ENCODE assay signal across 10 cellular contexts in genomic region chr11:67427364-67427859, GRCh38. TPM values are rescaled to one million over a fixed set of nuclear protein-coding genes. Genes with fewer than 3 reads are reported as not detected.
DNase-seq lines count a peak whose midpoint lies in the region; ATAC-seq and TF ChIP-seq lines count a peak whose summit lies in the region.
"Not testable (repeated sequence)": the region's sequence is repeated elsewhere in the genome, so short reads cannot be mapped to it uniquely, and the experiment has no call there.
"Had no signal": no experiment of that assay in that cellular context is flagged by ENCODE, and none has a peak within 500 bp of the region (broad histone marks: within the 10 kb centered on the region; RNA-seq: fewer than 3 reads in every experiment).

No MANE protein-coding gene starts in this region.

- not testable (repeated sequence) for H3K79me1 ChIP-seq in neuronal stem cell (ENCODE audit: low read depth, low read length)

- peak overlapping the region; percentile 58 for H3K4me2 ChIP-seq in neuronal stem cell (ENCODE audit: insufficient read depth, low read length, poor library complexity, severe bottlenecking)

- H3K4me3 ChIP-seq in BJ (ENCODE audit: low read depth, low read length) (peak overlapping the region; percentile 98), HUES48 (ENCODE audit: low read depth, low read length) (peak overlapping the region; percentile 89), ascending aorta (peak overlapping the region; percentile 75 to 94), epithelial cell of esophagus (ENCODE audit: low read length) (peak overlapping the region; percentile 99), neuronal stem cell (ENCODE audit: low read length in 2 of 2) (peak overlapping the region in 1 of 2 donors; percentile 88), stomach (peak overlapping the region; percentile 80 to 97 (median 90))

- TF ChIP-seq EP300 in stomach (IDR thresholded peaks at IDR 0.05) = not testable (repeated sequence)

- not testable (repeated sequence) for H2AK5ac ChIP-seq in neuronal stem cell (ENCODE audit: low read depth, low read length)

- peak overlapping the region; percentile 92 for H2AFZ ChIP-seq in neuronal stem cell (ENCODE audit: low read length)

- not testable (repeated sequence) for H3K9me3 ChIP-seq in HUES48 (ENCODE audit: control insufficient read depth, insufficient read depth, low read length); T-helper 17 cell (ENCODE audit: control insufficient read depth, low read length, poor library complexity, severe bottlenecking); ascending aorta; neuronal stem cell (replicated peaks in 1 of 2; ENCODE audit: control insufficient read depth in 2 of 2, insufficient read depth in 1 of 2, low read depth in 1 of 2, low read length in 2 of 2); stomach

- H3K27ac Mint-ChIP-seq in T-helper 17 cell = peak overlapping the region; percentile 96

- intact Hi-C loops in ascending aorta (cut with DNase I) = loop anchor here (5.0 kb wide), 1 partner anchor 35 kb away; the partner anchor contains the start of gene RAD9A
- intact Hi-C loops in left colon (cut with DNase I, micrococcal nuclease); stomach (cut with DNase I; ENCODE audit: low total_unique reads): not testable (repeated sequence)

- not testable (repeated sequence) for H2BK120ac ChIP-seq in neuronal stem cell (ENCODE audit: low read depth, low read length)

- H3K9ac ChIP-seq in HUES48 (ENCODE audit: low read depth, low read length) = peak overlapping the region; percentile 12; the same call in 1 of the 2 replicates
- not testable (repeated sequence) for H3K9ac ChIP-seq in neuronal stem cell (ENCODE audit: low read depth, low read length, poor library complexity)

- H3K4me1 Mint-ChIP-seq in T-helper 17 cell = peaks cover 31% of the 10 kb centered on the region

- H3K27me3 ChIP-seq in BJ (ENCODE audit: control insufficient read depth, insufficient read depth, low read length); HUES48 (ENCODE audit: control insufficient read depth, insufficient read depth, low read length); ascending aorta; neuronal stem cell (ENCODE audit: control insufficient read depth in 3 of 3, insufficient read depth in 3 of 3, low read depth in 1 of 3, low read length in 3 of 3); stomach: not testable (repeated sequence)

- H2BK5ac ChIP-seq in neuronal stem cell (ENCODE audit: low read length) = not testable (repeated sequence)

- not testable (repeated sequence) for H3K27me3 Mint-ChIP-seq in T-helper 17 cell

- H3K4ac ChIP-seq in neuronal stem cell (ENCODE audit: low read length) = not testable (repeated sequence)

- CTCF ChIA-PET in BJ (lab: Yijun Ruan, JAX) = interaction anchor here (0.7 to 1.8 kb wide), 2 partner anchors 15 to 26 kb away, joined by 3 to 4 read pairs; partner anchors contain the start of genes CORO1B and PPP1CA

- TF ChIP-seq CTCF in BJ (IDR thresholded peaks at IDR 0.05; ENCODE audit: insufficient read depth, low read depth, low read length); ascending aorta (IDR thresholded peaks at IDR 0.05); epithelial cell of esophagus (IDR thresholded peaks at IDR 0.05; ENCODE audit: insufficient read depth, low read depth, low read length, missing control alignments); stomach (IDR thresholded peaks at IDR 0.05): not testable (repeated sequence)

- peak overlapping the region; percentile 48 for H3K23ac ChIP-seq in neuronal stem cell (ENCODE audit: low read depth, low read length, poor library complexity)

- not testable (repeated sequence) for H3K14ac ChIP-seq in neuronal stem cell (ENCODE audit: low read length)

- not testable (repeated sequence) for H2BK15ac ChIP-seq in neuronal stem cell (ENCODE audit: low read length)

- not testable (repeated sequence) for H4K8ac ChIP-seq in neuronal stem cell (ENCODE audit: low read depth, low read length)

- H3K36me3 ChIP-seq in BJ (ENCODE audit: control insufficient read depth, insufficient read depth, low read length) (peaks cover 12% of the 10 kb centered on the region), HUES48 (ENCODE audit: control insufficient read depth, insufficient read depth, low read length) (peaks cover 12% of the 10 kb centered on the region), ascending aorta (peaks cover 10 to 21% of the 10 kb centered on the region in 2 donors), neuronal stem cell (replicated peaks in 1 of 2; ENCODE audit: control insufficient read depth in 2 of 2, insufficient read depth in 2 of 2, low read length in 2 of 2) (peaks cover 9 to 25% of the 10 kb centered on the region in 2 donors), stomach (peaks cover 14 to 30% (median 25%) of the 10 kb centered on the region in 4 donors)

- H3K27ac ChIP-seq in HUES48 (ENCODE audit: low read depth, low read length) (peak overlapping the region; percentile 42), ascending aorta (peak overlapping the region; percentile 61 to 80), stomach (peak overlapping the region; percentile 91 to 98 (median 95))
- not testable (repeated sequence) for H3K27ac ChIP-seq in neuronal stem cell (replicated peaks; ENCODE audit: low read length)

- not testable (repeated sequence) for H4K91ac ChIP-seq in neuronal stem cell (ENCODE audit: low read depth, low read length, poor library complexity)

- no CpG with 5 or more reads among the region's 19 CpGs for WGBS in neuronal stem cell (ENCODE audit: extremely low coverage in 2 of 2, insufficient read length in 2 of 2, insufficient replicate concordance in 1 of 2), 2 donors
- 58 to 75% (median 68%) methylated on average over 19 of the region's 19 CpGs for WGBS in stomach, 5 donors

- not testable (repeated sequence) for DNase-seq in BJ (ENCODE audit: low read depth); T-helper 17 cell; ascending aorta (ENCODE audit: low spot score in 2 of 2); epithelial cell of esophagus (ENCODE audit: low read depth); left colon; neuronal stem cell (ENCODE audit: low spot score); stomach

- H2BK12ac ChIP-seq in neuronal stem cell (ENCODE audit: low read length) = not testable (repeated sequence)

- not testable (repeated sequence) for H3K36me3 Mint-ChIP-seq in T-helper 17 cell (ENCODE audit: low read depth)

- POLR2A ChIA-PET in BJ (lab: Charles Lee) = not testable (repeated sequence)

- not testable (repeated sequence) for H3K4me1 ChIP-seq in HUES48 (ENCODE audit: control insufficient read depth, insufficient read depth, low read length); neuronal stem cell (ENCODE audit: control insufficient read depth in 2 of 2, insufficient read depth in 1 of 2, low read depth in 1 of 2, low read length in 2 of 2)
- H3K4me1 ChIP-seq in ascending aorta = peaks cover 6 to 16% of the 10 kb centered on the region in 2 donors
- peaks cover 20 to 30% (median 26%) of the 10 kb centered on the region in 4 donors for H3K4me1 ChIP-seq in stomach

- H3K18ac ChIP-seq in neuronal stem cell (ENCODE audit: low read length) = not testable (repeated sequence)

- peak overlapping the region; percentile 94 for H3K4me3 Mint-ChIP-seq in T-helper 17 cell

- ATAC-seq in T-helper 17 cell = not testable (repeated sequence)
- peak; percentile 19 for ATAC-seq in left colon

- not testable (repeated sequence) for TF ChIP-seq POLR2A in stomach (IDR thresholded peaks at IDR 0.05)

RNA-seq across cellular contexts. Expression of gene RPS6KB2, which starts 0.9 kb away (rescaled TPM):
- 42.9 and 59.9 TPM in 2 replicates for polyA plus RNA-seq in BJ (2011; rRNA removed)
- polyA minus RNA-seq in BJ (2011; rRNA and poly(A)+ RNA removed) = 34.4 and 53.7 TPM in 2 replicates
- 10 to 100 TPM; 47.8 to 62.7 TPM for total RNA-seq in T-helper 17 cell
- total RNA-seq in ascending aorta = 72.3 TPM
- 10 to 100 TPM; 45.3 to 47.4 TPM for total RNA-seq in left colon
- polyA plus RNA-seq in neuronal stem cell (2013, experiment 1 of 2) = 26.4 TPM
- polyA plus RNA-seq in neuronal stem cell (2013, experiment 2 of 2) = 24.3 TPM
- 100 to 1,000 TPM in 2 of 5 donors, 10 to 100 TPM in 3; 29.7 to 434 (median 82.3) TPM for total RNA-seq in stomach
- 10 to 100 TPM; 49.3 to 74.1 (median 68.9) TPM for polyA plus RNA-seq in stomach

RNA-seq across cellular contexts. Expression of gene PTPRCAP, which starts 10.1 kb away (rescaled TPM):
- polyA plus RNA-seq in BJ (2011; rRNA removed) (0.27 and 0.43 TPM in 2 replicates), stomach (10 to 100 TPM in 2 of 3 donors, 1 to 10 TPM in 1; 4.5 to 25.3 (median 20.2) TPM)
- polyA minus RNA-seq in BJ (2011; rRNA and poly(A)+ RNA removed) = not detected in 2 replicates
- total RNA-seq in T-helper 17 cell (100 to 1,000 TPM; 170 to 184 TPM), ascending aorta (26.6 TPM), left colon (10 to 100 TPM in 1 of 2 donors, 1 to 10 TPM in 1; 7.1 to 11.2 TPM), stomach (10 to 100 TPM in 1 of 5 donors, 1 to 10 TPM in 2, not detected in 2; 1.7 to 15.2 (median 3.5) TPM)
- polyA plus RNA-seq in neuronal stem cell (2013, experiment 1 of 2) = 0.49 TPM
- polyA plus RNA-seq in neuronal stem cell (2013, experiment 2 of 2) = 0.71 TPM

RNA-seq across cellular contexts. Expression of gene CARNS1, which starts 11.9 kb away (rescaled TPM):
- polyA plus RNA-seq in BJ (2011; rRNA removed) (0.07 and 0.12 TPM in 2 replicates), stomach (1 to 10 TPM in 2 of 3 donors, under 1 TPM in 1; 0.88 to 3.4 (median 2.4) TPM)
- polyA minus RNA-seq in BJ (2011; rRNA and poly(A)+ RNA removed) = 0.10 TPM in 1 of 2 replicates, not detected in the other
- total RNA-seq in T-helper 17 cell (1 to 10 TPM; 4.5 to 7.5 TPM), ascending aorta (6.0 TPM), left colon (1 to 10 TPM in 1 of 2 donors, under 1 TPM in 1; 0.61 to 2.5 TPM), stomach (10 to 100 TPM in 3 of 5 donors, 1 to 10 TPM in 1, under 1 TPM in 1; 0.29 to 33.3 (median 15.4) TPM)
- 0.11 TPM for polyA plus RNA-seq in neuronal stem cell (2013, experiment 1 of 2)
- polyA plus RNA-seq in neuronal stem cell (2013, experiment 2 of 2) = 0.10 TPM
- total RNA-seq: foreskin keratinocyte, SK-MEL-5 had no signal
- polyA plus RNA-seq: foreskin keratinocyte had no signal

RNA-seq across cellular contexts. Expression of gene CORO1B, which starts 15.9 kb away (rescaled TPM):
- polyA plus RNA-seq in BJ (2011; rRNA removed) (86.5 and 158 TPM in 2 replicates), stomach (100 to 1,000 TPM in 2 of 3 donors, 10 to 100 TPM in 1; 84.4 to 125 (median 104) TPM)
- 88.9 and 122 TPM in 2 replicates for polyA minus RNA-seq in BJ (2011; rRNA and poly(A)+ RNA removed)
- total RNA-seq in T-helper 17 cell (10 to 100 TPM; 46.1 to 75.4 TPM), ascending aorta (93.4 TPM), left colon (100 to 1,000 TPM; 195 to 230 TPM), stomach (100 to 1,000 TPM in 2 of 5 donors, 10 to 100 TPM in 3; 48.3 to 160 (median 82.2) TPM)
- 42.6 TPM for polyA plus RNA-seq in neuronal stem cell (2013, experiment 1 of 2)
- polyA plus RNA-seq in neuronal stem cell (2013, experiment 2 of 2) = 44.9 TPM

RNA-seq across cellular contexts. Expression of gene TBC1D10C, which starts 23.5 kb away (rescaled TPM):
- polyA plus RNA-seq in BJ (2011; rRNA removed) (not detected in 2 replicates), stomach (1 to 10 TPM; 2.8 to 6.1 (median 5.5) TPM)
- polyA minus RNA-seq in BJ (2011; rRNA and poly(A)+ RNA removed) = not detected in 2 replicates
- total RNA-seq in T-helper 17 cell (100 to 1,000 TPM; 251 to 262 TPM), ascending aorta (0.64 TPM), left colon (1 to 10 TPM; 3.0 to 4.2 TPM), stomach (10 to 100 TPM in 1 of 5 donors, 1 to 10 TPM in 3, under 1 TPM in 1; 0.29 to 12.0 (median 3.5) TPM)
- 0.36 TPM for polyA plus RNA-seq in neuronal stem cell (2013, experiment 1 of 2)
- 0.53 TPM for polyA plus RNA-seq in neuronal stem cell (2013, experiment 2 of 2)
- total RNA-seq: foreskin keratinocyte, SK-MEL-5 had no signal
- polyA plus RNA-seq: foreskin keratinocyte had no signal
